1 cellular context compared by ENCODE assay signal in genomic region chr2:127526142-127526939, GRCh38.
TF ChIP-seq lines count a peak whose summit lies in the region.

TSS of gene IWS1 (minus strand) at chr2:127526489. CDS start at chr2:127526208, 281 bp downstream.

TF ChIP-seq in liver, 16 proteins besides CTCF, POLR2A, EP300 and RAD21 (continued from another document):
- TF ChIP-seq REST (IDR thresholded peaks at IDR 0.05) = peak; percentile 80
- no peak for TF ChIP-seq FOXA2 (IDR thresholded peaks at IDR 0.05)
- peak; percentile 58 for TF ChIP-seq NR2F2 (IDR thresholded peaks at IDR 0.05)
